8 cellular contexts compared by ENCODE assay signal in genomic region chr17:10754109-10754508, GRCh38. TPM values are rescaled to one million over a fixed set of nuclear protein-coding genes. Genes with fewer than 3 reads are reported as not detected.
DNase-seq lines count a peak whose midpoint lies in the region; ATAC-seq and TF ChIP-seq lines count a peak whose summit lies in the region.

No MANE protein-coding gene starts in this region.

- POLR2A ChIA-PET in BJ (lab: Charles Lee): no interaction called here

- no peaks in the 10 kb centered on the region for H3K36me3 ChIP-seq in BJ (ENCODE audit: control insufficient read depth, insufficient read depth, low read length)

- ATAC-seq in HG03039 (IDR thresholded peaks at IDR 0.05; ENCODE audit: unreplicated experiment): no peak

- CTCF ChIA-PET in BJ (lab: Yijun Ruan, JAX): interaction anchor here (1.4 to 3.1 kb wide), 2 partner anchors 12 to 17 kb away, joined by 3 to 10 read pairs; no protein-coding TSS in a partner anchor

- no peak for DNase-seq in BJ (ENCODE audit: low read depth)
- peak; percentile 40 for DNase-seq in GM20000 (ENCODE audit: low spot score)
- peak; percentile 12 for DNase-seq in UCSD-AML1 (lab: John Stamatoyannopoulos, UW; ENCODE audit: unreplicated experiment)
- peak; percentile 73 for DNase-seq in iPS-NIHi11 (ENCODE audit: low spot score)
- DNase-seq in NCI-H1417 treated with DMSO at 0.1 percent for 48 hours (lab: John Stamatoyannopoulos, UW): no peak
- DNase-seq in NCI-H2196 (lab: John Stamatoyannopoulos, UW; ENCODE audit: unreplicated experiment): no peak
- no peak for DNase-seq in medulla oblongata (ENCODE audit: extremely low spot score)

- H3K27me3 ChIP-seq in BJ (ENCODE audit: control insufficient read depth, insufficient read depth, low read length): no peaks in the 10 kb centered on the region

- TF ChIP-seq CTCF in BJ (IDR thresholded peaks at IDR 0.05; ENCODE audit: insufficient read depth, low read depth, low read length) (peak; percentile 44), GM20000 (IDR thresholded peaks at IDR 0.05; ENCODE audit: extremely low read depth, missing control alignments) (peak; percentile 26)

- no peak overlapping the region for H3K4me3 ChIP-seq in BJ (ENCODE audit: low read depth, low read length)

RNA-seq across cellular contexts. Expression of gene TMEM220, which starts 24.3 kb away (rescaled TPM):
- 12.2 and 20.2 TPM in 2 replicates for polyA plus RNA-seq in BJ (2011; rRNA removed)
- polyA minus RNA-seq in BJ (2011; rRNA and poly(A)+ RNA removed): 5.8 and 6.4 TPM in 2 replicates

RNA-seq across cellular contexts. Expression of gene TMEM238L, which starts 49.8 kb away (rescaled TPM):
- not detected in 2 replicates for polyA plus RNA-seq in BJ (2011; rRNA removed)
- polyA minus RNA-seq in BJ (2011; rRNA and poly(A)+ RNA removed): not detected in 2 replicates

RNA-seq across cellular contexts. Expression of gene ADPRM, which starts 56.7 kb away (rescaled TPM):
- 10.8 and 19.7 TPM in 2 replicates for polyA plus RNA-seq in BJ (2011; rRNA removed)
- 5.8 and 6.1 TPM in 2 replicates for polyA minus RNA-seq in BJ (2011; rRNA and poly(A)+ RNA removed)

RNA-seq across cellular contexts. Expression of gene SCO1, which starts 56.8 kb away (rescaled TPM):
- 21.7 and 31.1 TPM in 2 replicates for polyA plus RNA-seq in BJ (2011; rRNA removed)
- polyA minus RNA-seq in BJ (2011; rRNA and poly(A)+ RNA removed): 7.3 and 8.6 TPM in 2 replicates

Comparison
In these comparisons a context has a peak if more than half of its experiments do, and no peak if none do; other contexts are left out.
1. DNase-seq: peak in GM20000 (single experiment), UCSD-AML1 (single experiment) and iPS-NIHi11 (single experiment); none in BJ (single experiment), NCI-H1417 treated with DMSO at 0.1 percent for 48 hours (single experiment), NCI-H2196 (single experiment) and medulla oblongata (single experiment).